Comparison of ENCODE assay signal across 11 cellular contexts in genomic region chr1:154222518-154222917, GRCh38. TPM values are rescaled to one million over a fixed set of nuclear protein-coding genes. Genes with fewer than 3 reads are reported as not detected.
A peak's percentile ranks its signal among the peaks of the same experiment; 100 is the strongest.
DNase-seq lines count a peak whose midpoint lies in the region; ATAC-seq and TF ChIP-seq lines count a peak whose summit lies in the region.
"Had no signal": no experiment of that assay in that cellular context is flagged by ENCODE, and none has a peak within 500 bp of the region (broad histone marks: within the 10 kb centered on the region; RNA-seq: fewer than 3 reads in every experiment).

No MANE protein-coding gene starts in this region.

- peaks cover 61% of the 10 kb centered on the region for H3K4me1 Mint-ChIP-seq in activated T-cell treated with anti-CD3 and anti-CD28 coated beads, Interleukin-2, amount 50 U/mL, for 4 hours (ENCODE audit: low read depth)
- peaks cover 65% of the 10 kb centered on the region for H3K4me1 Mint-ChIP-seq in activated CD8-positive, alpha-beta T cell treated with anti-CD3 and anti-CD28 coated beads for 36 hours (ENCODE audit: low read depth)

- intact Hi-C loops in activated CD8-positive, alpha-beta T cell treated with anti-CD3 and anti-CD28 coated beads for 36 hours (cut with micrococcal nuclease) = loop anchor here (5.0 kb wide), 2 partner anchors 40 to 50 kb away; partner anchors contain the start of gene HAX1
- intact Hi-C loops in testis (cut with DNase I; ENCODE audit: low total_unique reads) (no loop called here), uterus (cut with DNase I; ENCODE audit: low total_unique reads) (no loop called here)

- H3K9me3 ChIP-seq in testis (no peaks in the 10 kb centered on the region), uterus (no peaks in the 10 kb centered on the region)

- no peak for TF ChIP-seq POLR2A in testis (IDR thresholded peaks at IDR 0.05)
- no peak for TF ChIP-seq POLR2A in uterus (IDR thresholded peaks at IDR 0.05)

- POLR2A ChIA-PET in activated CD8-positive, alpha-beta T cell treated with anti-CD3 and anti-CD28 coated beads for 36 hours (lab: Charles Lee) = interaction anchor here (0.6 to 1.5 kb wide), 10 partner anchors 12 to 495 kb away, joined by 3 to 8 read pairs (median 3); partner anchors contain the start of genes INTS3 and JTB

- no peaks in the 10 kb centered on the region for H3K27me3 Mint-ChIP-seq in activated T-cell treated with anti-CD3 and anti-CD28 coated beads, Interleukin-2, amount 50 U/mL, for 4 hours (ENCODE audit: low read depth)
- H3K27me3 Mint-ChIP-seq in activated CD8-positive, alpha-beta T cell treated with anti-CD3 and anti-CD28 coated beads for 36 hours = no peaks in the 10 kb centered on the region

- ATAC-seq in activated T-cell treated with anti-CD3 and anti-CD28 coated beads, Interleukin-2, amount 50 U/mL, for 4 hours = no peak
- ATAC-seq in activated CD8-positive, alpha-beta T cell treated with anti-CD3 and anti-CD28 coated beads for 36 hours = no peak
- no peak for ATAC-seq in HG03095 (IDR thresholded peaks at IDR 0.05; ENCODE audit: unreplicated experiment)

- H3K4me1 ChIP-seq in testis (peaks cover 32% of the 10 kb centered on the region), uterus (peaks cover 8 to 19% of the 10 kb centered on the region in 2 donors)

- no peak for TF ChIP-seq CTCF in activated CD8-positive, alpha-beta T cell treated with anti-CD3 and anti-CD28 coated beads for 36 hours (IDR thresholded peaks at IDR 0.05)
- TF ChIP-seq CTCF in testis (IDR thresholded peaks at IDR 0.05) (no peak), uterus (IDR thresholded peaks at IDR 0.05) (no peak)

- WGBS in testis, 2 donors = 69 to 76% methylated on average over 1 of the region's 1 CpG

- no peaks in the 10 kb centered on the region for H3K36me3 ChIP-seq in testis (ENCODE audit: low read depth, missing control alignments)
- no peaks in the 10 kb centered on the region for H3K36me3 ChIP-seq in uterus

- peak overlapping the region; percentile 97 for H3K4me3 Mint-ChIP-seq in activated T-cell treated with anti-CD3 and anti-CD28 coated beads, Interleukin-2, amount 50 U/mL, for 4 hours
- H3K4me3 Mint-ChIP-seq in activated CD8-positive, alpha-beta T cell treated with anti-CD3 and anti-CD28 coated beads for 36 hours = peak overlapping the region; percentile 96

- CTCF ChIA-PET in activated CD8-positive, alpha-beta T cell treated with anti-CD3 and anti-CD28 coated beads for 36 hours (lab: Charles Lee) = interaction anchor here (0.6 to 2.7 kb wide), 6 partner anchors 14 to 113 kb away, joined by 3 to 16 read pairs (median 5); partner anchors contain the start of gene HAX1

- H3K36me3 Mint-ChIP-seq in activated T-cell treated with anti-CD3 and anti-CD28 coated beads, Interleukin-2, amount 50 U/mL, for 4 hours (ENCODE audit: insufficient read depth) = peaks cover 42% of the 10 kb centered on the region
- peaks cover 76% of the 10 kb centered on the region for H3K36me3 Mint-ChIP-seq in activated CD8-positive, alpha-beta T cell treated with anti-CD3 and anti-CD28 coated beads for 36 hours (ENCODE audit: low read depth)

- H3K27ac Mint-ChIP-seq in activated CD8-positive, alpha-beta T cell treated with anti-CD3 and anti-CD28 coated beads for 36 hours = peak overlapping the region; percentile 98

- H3K9me3 Mint-ChIP-seq in activated T-cell treated with anti-CD3 and anti-CD28 coated beads, Interleukin-2, amount 50 U/mL, for 4 hours = peaks cover 3% of the 10 kb centered on the region
- peaks cover 7% of the 10 kb centered on the region for H3K9me3 Mint-ChIP-seq in activated CD8-positive, alpha-beta T cell treated with anti-CD3 and anti-CD28 coated beads for 36 hours

- H3K27ac ChIP-seq in testis = peak overlapping the region; percentile 98
- peak overlapping the region in 1 of 2 donors; percentile 99 for H3K27ac ChIP-seq in uterus

- H3K4me3 ChIP-seq in iPS-11a (ENCODE audit: low read depth, low read length) (peak overlapping the region; percentile 10), testis (peak overlapping the region in 1 of 2 donors; percentile 98), uterus (peak overlapping the region in 1 of 2 donors; percentile 94)

- DNase-seq in activated T-cell treated with anti-CD3 and anti-CD28 coated beads, Interleukin-2, amount 50 U/mL, for 4 hours = no peak
- DNase-seq in activated T-cell treated with anti-CD3 and anti-CD28 coated beads, Interleukin-2, amount 50 U/mL, for 48 hours = no peak
- no peak for DNase-seq in activated CD8-positive, alpha-beta T cell treated with anti-CD3 and anti-CD28 coated beads for 36 hours
- DNase-seq in testis = no peak
- no peak for DNase-seq in kidney tubule cell (ENCODE audit: low spot score)
- no peak for DNase-seq in uterus
- DNase-seq: activated CD8-positive, alpha-beta memory T cell treated with anti-CD3 and anti-CD28 coated beads, Interleukin-2, amount 50 U/mL, for 48 hours had no signal

- no peaks in the 10 kb centered on the region for H3K27me3 ChIP-seq in testis
- no peaks in the 10 kb centered on the region for H3K27me3 ChIP-seq in uterus

RNA-seq across cellular contexts. Expression of gene UBAP2L, which starts 1.8 kb away (rescaled TPM):
- total RNA-seq in activated T-cell treated with anti-CD3 and anti-CD28 coated beads, Interleukin-2, amount 50 U/mL, for 4 hours = 100 to 1,000 TPM; 299 to 328 (median 318) TPM
- 100 to 1,000 TPM; 183 to 195 TPM for total RNA-seq in activated CD8-positive, alpha-beta T cell treated with anti-CD3 and anti-CD28 coated beads for 36 hours
- 100 to 1,000 TPM; 159 to 166 TPM for total RNA-seq in testis
- 174 TPM for polyA plus RNA-seq in testis (ENCODE audit: insufficient read depth, low read depth, low replicate concordance)
- 100 to 1,000 TPM in 1 of 4 donors, 10 to 100 TPM in 3; 11.5 to 161 (median 52.0) TPM for total RNA-seq in uterus

RNA-seq across cellular contexts. Expression of gene CFAP141, which starts 16.4 kb away (rescaled TPM):
- not detected for total RNA-seq in activated T-cell treated with anti-CD3 and anti-CD28 coated beads, Interleukin-2, amount 50 U/mL, for 4 hours
- total RNA-seq in activated CD8-positive, alpha-beta T cell treated with anti-CD3 and anti-CD28 coated beads for 36 hours = not detected
- 1 to 10 TPM; 4.0 to 8.4 TPM for total RNA-seq in testis
- polyA plus RNA-seq in testis (ENCODE audit: insufficient read depth, low read depth, low replicate concordance) = 38.3 TPM
- total RNA-seq in uterus = not detected
- total RNA-seq: mononuclear cell, ureter had no signal

RNA-seq across cellular contexts. Expression of gene TPM3, which starts 30.6 kb away (rescaled TPM):
- total RNA-seq in activated T-cell treated with anti-CD3 and anti-CD28 coated beads, Interleukin-2, amount 50 U/mL, for 4 hours = 100 to 1,000 TPM; 788 to 834 (median 808) TPM
- total RNA-seq in activated CD8-positive, alpha-beta T cell treated with anti-CD3 and anti-CD28 coated beads for 36 hours = 100 to 1,000 TPM; 591 to 597 TPM
- total RNA-seq in testis = 100 to 1,000 TPM; 290 to 356 TPM
- 266 TPM for polyA plus RNA-seq in testis (ENCODE audit: insufficient read depth, low read depth, low replicate concordance)
- total RNA-seq in uterus = 100 to 1,000 TPM; 130 to 263 (median 199) TPM

RNA-seq across cellular contexts. Expression of gene HAX1, which starts 49.9 kb away (rescaled TPM):
- total RNA-seq in activated T-cell treated with anti-CD3 and anti-CD28 coated beads, Interleukin-2, amount 50 U/mL, for 4 hours = 100 to 1,000 TPM; 131 to 178 (median 157) TPM
- total RNA-seq in activated CD8-positive, alpha-beta T cell treated with anti-CD3 and anti-CD28 coated beads for 36 hours = 100 to 1,000 TPM; 163 to 170 TPM
- total RNA-seq in testis = 10 to 100 TPM; 92.7 to 98.9 TPM
- 192 TPM for polyA plus RNA-seq in testis (ENCODE audit: insufficient read depth, low read depth, low replicate concordance)
- 10 to 100 TPM; 50.5 to 78.8 (median 69.4) TPM for total RNA-seq in uterus
